Comparison of ENCODE assay signal across 1 cellular context in the genomic region with DNA sequence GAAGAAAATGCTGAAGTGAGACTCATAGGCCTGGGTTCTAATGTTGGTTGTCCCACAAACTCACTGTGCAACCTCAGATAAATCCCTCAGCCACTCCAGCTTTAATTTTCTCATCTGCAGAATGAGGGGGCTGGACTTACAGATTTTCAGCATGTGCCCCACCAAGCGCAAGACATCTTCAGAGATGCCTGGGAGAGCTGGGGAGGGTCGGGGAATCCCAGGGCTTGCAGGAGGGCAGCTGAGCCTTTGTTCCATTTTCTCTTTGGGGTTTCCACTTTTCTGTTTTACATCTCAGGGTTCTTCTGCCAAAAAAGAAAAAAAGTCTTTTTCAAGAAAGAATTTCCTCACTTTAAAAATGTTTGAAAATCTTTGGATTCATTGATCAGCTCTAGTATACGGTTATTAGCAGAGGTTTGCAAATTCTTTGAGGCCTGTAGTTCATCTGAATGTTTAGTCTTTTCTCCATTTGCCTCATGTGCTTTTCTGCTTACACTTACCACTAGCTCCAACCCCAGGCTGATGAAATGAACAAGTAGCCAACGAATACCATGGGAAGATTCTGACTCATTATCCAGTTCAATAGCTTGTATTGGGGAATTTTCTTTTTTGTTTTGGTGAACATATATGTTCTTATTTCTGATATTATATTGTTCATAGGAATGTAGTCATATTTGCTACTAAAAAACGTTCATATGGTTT.
TF ChIP-seq lines count a peak whose summit lies in the region.

No MANE protein-coding gene starts in this region.

TF ChIP-seq in GM12878, 131 proteins besides CTCF, POLR2A, EP300 and RAD21 (continued from another document):
- TF ChIP-seq, protein P1, sequence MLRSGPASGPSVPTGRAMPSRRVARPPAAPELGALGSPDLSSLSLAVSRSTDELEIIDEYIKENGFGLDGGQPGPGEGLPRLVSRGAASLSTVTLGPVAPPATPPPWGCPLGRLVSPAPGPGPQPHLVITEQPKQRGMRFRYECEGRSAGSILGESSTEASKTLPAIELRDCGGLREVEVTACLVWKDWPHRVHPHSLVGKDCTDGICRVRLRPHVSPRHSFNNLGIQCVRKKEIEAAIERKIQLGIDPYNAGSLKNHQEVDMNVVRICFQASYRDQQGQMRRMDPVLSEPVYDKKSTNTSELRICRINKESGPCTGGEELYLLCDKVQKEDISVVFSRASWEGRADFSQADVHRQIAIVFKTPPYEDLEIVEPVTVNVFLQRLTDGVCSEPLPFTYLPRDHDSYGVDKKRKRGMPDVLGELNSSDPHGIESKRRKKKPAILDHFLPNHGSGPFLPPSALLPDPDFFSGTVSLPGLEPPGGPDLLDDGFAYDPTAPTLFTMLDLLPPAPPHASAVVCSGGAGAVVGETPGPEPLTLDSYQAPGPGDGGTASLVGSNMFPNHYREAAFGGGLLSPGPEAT (IDR thresholded peaks at IDR 0.05; ENCODE audit: low read depth): 0 out of 2 replicates have a peak, but pooled peaks have one; percentile 39
- TF ChIP-seq RBBP5 (conservative IDR thresholded peaks at IDR 0.05): no peak
- TF ChIP-seq RUNX3 (IDR thresholded peaks at IDR 0.05; ENCODE audit: low read length): 0 out of 2 replicates have a peak, but pooled peaks have one; percentile 9
